ENCODE assay signal across 31 cellular contexts in genomic region chr7:2603388-2603965, GRCh38.
"Had no signal": no experiment of that assay in that cellular context is flagged by ENCODE, and none has a peak within 500 bp of the region (broad histone marks: within the 10 kb centered on the region; RNA-seq: fewer than 3 reads in every experiment).

No MANE protein-coding gene starts in this region.

- H3K27me3 Mint-ChIP-seq: activated B cell treated with CpG ODN at 0.5 μM for 24 hours; activated CD4-positive, alpha-beta memory T cell treated with anti-CD3 and anti-CD28 coated beads for 36 hours; brain had no signal

- DNase-seq: activated B cell treated with CpG ODN at 0.5 μM for 24 hours; activated CD4-positive, alpha-beta memory T cell treated with anti-CD3 and anti-CD28 coated beads for 36 hours; activated CD4-positive, alpha-beta T cell treated with anti-CD3 and anti-CD28 coated beads for 4 hours; activated CD4-positive, alpha-beta T cell treated with anti-CD3 and anti-CD28 coated beads, Interleukin-2, amount 50 U/mL, for 1 hour; activated CD4-positive, CD25-positive, alpha-beta regulatory T cell treated with anti-CD3 and anti-CD28 coated beads, Interleukin-2, amount 50 U/mL, for 72 hours; activated CD8-positive, alpha-beta memory T cell treated with anti-CD3 and anti-CD28 coated beads, Interleukin-2, amount 50 U/mL, for 4 hours; activated gamma-delta T cell treated with Interleukin-2 at 50 U/mL for 16 hours; activated naive CD4-positive, alpha-beta T cell treated with anti-CD3 and anti-CD28 coated beads for 36 hours; activated T-cell treated with anti-CD3 and anti-CD28 coated beads for 4 hours; activated T-cell treated with anti-CD3 and anti-CD28 coated beads, Interleukin-2, amount 50 U/mL, for 4 hours; adrenal gland; central memory CD4-positive, alpha-beta T cell; Kasumi-1; MG63; NCI-H1048; NCI-H1105 treated with DMSO at 0.1 percent for 48 hours; NCI-H1436 treated with DMSO at 0.1 percent for 48 hours; NCI-H1694 treated with DMSO at 0.1 percent for 48 hours; NCI-H2029; NCI-H524 treated with DMSO at 0.1 percent for 48 hours; NCI-H748 treated with DMSO at 0.1 percent for 48 hours; NK-92 treated with Interleukin-12 subunit alpha and Interleukin-12 subunit beta, amount 100 ng/mL, for 24 hours; PC-3; Right ventricle myocardium superior had no signal

- H3K27ac ChIP-seq: adrenal gland had no signal

- H3K9me3 ChIP-seq: adrenal gland, MG63 had no signal

- FAIRE-seq: bronchial epithelial cell, RCC 7860 had no signal

- H3K36me3 ChIP-seq: MG63 had no signal

- H3K4me3 Mint-ChIP-seq: activated B cell treated with CpG ODN at 0.5 μM for 24 hours; activated CD4-positive, alpha-beta memory T cell treated with anti-CD3 and anti-CD28 coated beads for 36 hours; activated naive CD4-positive, alpha-beta T cell treated with anti-CD3 and anti-CD28 coated beads for 36 hours; activated T-cell treated with anti-CD3 and anti-CD28 coated beads, Interleukin-2, amount 50 U/mL, for 4 hours; activated T-helper 1 cell treated with anti-CD3 and anti-CD28 coated beads, Interleukin-12 subunit alpha, Interleukin-12 subunit beta, Interleukin-2, Interleukin-4 antibody, amounts not matched to agents 30 ng/mL and 10 ng/mL and 1 ng/mL, durations not matched to agents 14 hours and 24 hours and 36 hours; brain; T-helper 1 cell treated with Interleukin-12 subunit alpha and Interleukin-12 subunit beta and Interleukin-4 antibody, amounts not matched to agents 30 μg/mL and 1 μg/mL, for 36 hours; T-helper 2 cell treated with Interferon-gamma antibody and Interleukin-4, amounts not matched to agents 5 μg/mL and 100 μg/mL, for 36 hours had no signal

- H3K27me3 ChIP-seq: adrenal gland, MG63 had no signal

- ATAC-seq: activated naive CD4-positive, alpha-beta T cell treated with anti-CD3 and anti-CD28 coated beads, Interleukin-2, amount 50 U/mL, for 72 hours; activated T-cell treated with anti-CD3 and anti-CD28 coated beads, Interleukin-2, amount 50 U/mL, for 4 hours had no signal

- H3K4me3 ChIP-seq: adrenal gland, MG63 had no signal

- H3K36me3 Mint-ChIP-seq: activated naive CD4-positive, alpha-beta T cell treated with anti-CD3 and anti-CD28 coated beads, Interleukin-2, amount 50 U/mL, for 72 hours had no signal

- H3K27ac Mint-ChIP-seq: activated B cell treated with CpG ODN at 0.5 μM for 24 hours; activated CD4-positive, alpha-beta memory T cell treated with anti-CD3 and anti-CD28 coated beads for 36 hours; activated naive CD4-positive, alpha-beta T cell treated with anti-CD3 and anti-CD28 coated beads for 36 hours; activated naive CD4-positive, alpha-beta T cell treated with anti-CD3 and anti-CD28 coated beads, Interleukin-2, amount 50 U/mL, for 72 hours; activated T-helper 1 cell treated with anti-CD3 and anti-CD28 coated beads, Interleukin-12 subunit alpha, Interleukin-12 subunit beta, Interleukin-2, Interleukin-4 antibody, amounts not matched to agents 30 ng/mL and 10 ng/mL and 1 ng/mL, durations not matched to agents 14 hours and 24 hours and 36 hours; T-helper 1 cell treated with Interleukin-12 subunit alpha and Interleukin-12 subunit beta and Interleukin-4 antibody, amounts not matched to agents 30 μg/mL and 1 μg/mL, for 36 hours; T-helper 2 cell treated with Interferon-gamma antibody and Interleukin-4, amounts not matched to agents 5 μg/mL and 100 μg/mL, for 36 hours had no signal

- H3K9me3 Mint-ChIP-seq: activated B cell treated with CpG ODN at 0.5 μM for 24 hours; activated CD4-positive, alpha-beta memory T cell treated with anti-CD3 and anti-CD28 coated beads for 36 hours; activated naive CD4-positive, alpha-beta T cell treated with anti-CD3 and anti-CD28 coated beads for 36 hours; activated naive CD4-positive, alpha-beta T cell treated with anti-CD3 and anti-CD28 coated beads, Interleukin-2, amount 50 U/mL, for 72 hours; activated T-cell treated with anti-CD3 and anti-CD28 coated beads, Interleukin-2, amount 50 U/mL, for 4 hours; activated T-helper 1 cell treated with anti-CD3 and anti-CD28 coated beads, Interleukin-12 subunit alpha, Interleukin-12 subunit beta, Interleukin-2, Interleukin-4 antibody, amounts not matched to agents 30 ng/mL and 10 ng/mL and 1 ng/mL, durations not matched to agents 14 hours and 24 hours and 36 hours; brain; T-helper 1 cell treated with Interleukin-12 subunit alpha and Interleukin-12 subunit beta and Interleukin-4 antibody, amounts not matched to agents 30 μg/mL and 1 μg/mL, for 36 hours; T-helper 2 cell treated with Interferon-gamma antibody and Interleukin-4, amounts not matched to agents 5 μg/mL and 100 μg/mL, for 36 hours had no signal
